In the genomic region with DNA sequence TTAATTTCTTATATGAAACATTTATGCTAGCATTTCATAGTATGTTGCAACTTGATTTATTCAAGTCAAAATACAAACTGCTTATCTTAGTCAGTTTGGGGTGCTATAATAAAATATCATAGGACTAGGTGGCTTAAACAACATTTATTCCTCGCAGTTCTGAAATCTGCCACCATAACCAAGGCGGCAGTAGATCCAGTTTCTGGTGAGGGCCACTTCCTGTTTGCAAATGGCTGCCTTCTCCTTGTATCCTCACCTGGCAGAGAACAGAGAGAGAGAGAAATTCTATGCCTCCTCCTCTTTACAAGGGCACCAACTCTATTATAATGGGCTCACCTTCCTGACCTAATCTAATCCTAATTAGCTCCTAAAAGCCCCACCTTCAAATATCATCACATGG, we compare ENCODE assay signal across 10 cellular contexts.
DNase-seq lines count a peak whose midpoint lies in the region; ATAC-seq, FAIRE-seq and TF ChIP-seq lines count a peak whose summit lies in the region.
"Had no signal": no experiment of that assay in that cellular context is flagged by ENCODE, and none has a peak within 500 bp of the region (broad histone marks: within the 10 kb centered on the region; RNA-seq: fewer than 3 reads in every experiment).

No MANE protein-coding gene starts in this region.

- intact Hi-C loops in heart right ventricle (cut with DNase I), result no loop called here

- DNase-seq in AG04450 (ENCODE audit: low read depth, low spot score), result no peak
- peak; percentile 46 for DNase-seq in HT-29 (ENCODE audit: low spot score)
- peak; percentile 5 for DNase-seq in activated naive CD8-positive, alpha-beta T cell treated with anti-CD3 and anti-CD28 coated beads, Interleukin-2, amount 50 U/mL, for 24 hours
- no peak for DNase-seq in heart right ventricle
- no peak for DNase-seq in frontal cortex (ENCODE audit: low spot score in 2 of 2)
- no peak for DNase-seq in ureter (ENCODE audit: low spot score)
- DNase-seq: central memory CD4-positive, alpha-beta T cell had no signal

- H3K36me3 ChIP-seq in heart right ventricle, result no peaks in the 10 kb centered on the region

- ATAC-seq in GM18858 (IDR thresholded peaks at IDR 0.05; ENCODE audit: unreplicated experiment), result peak; percentile 59
- ATAC-seq in activated naive CD8-positive, alpha-beta T cell treated with anti-CD3 and anti-CD28 coated beads, Interleukin-2, amount 50 U/mL, for 24 hours, result peak; percentile 28
- no peak for ATAC-seq in heart right ventricle
- no peak for ATAC-seq in HG02840 (IDR thresholded peaks at IDR 0.05; ENCODE audit: low FRiP score, unreplicated experiment)

- H3K27ac ChIP-seq in AG04450 (ENCODE audit: low read depth, low read length) (no peak overlapping the region), heart right ventricle (no peak overlapping the region)

- H3K9me3 ChIP-seq in AG04450 (ENCODE audit: control insufficient read depth, insufficient read depth, low read length) (no peaks in the 10 kb centered on the region), heart right ventricle (peaks cover 0 to 4% (median 0%) of the 10 kb centered on the region in 11 donors)

- H3K4me1 Mint-ChIP-seq in activated naive CD8-positive, alpha-beta T cell treated with anti-CD3 and anti-CD28 coated beads, Interleukin-2, amount 50 U/mL, for 24 hours, result no peaks in the 10 kb centered on the region

- H3K4me3 ChIP-seq in AG04450 (ENCODE audit: low read depth, low read length) (no peak overlapping the region), heart right ventricle (no peak overlapping the region)
- H3K4me3 ChIP-seq: lung had no signal

- POLR2A ChIA-PET in AG04450 (lab: Yijun Ruan, JAX), result no interaction called here

- no peaks in the 10 kb centered on the region for H3K36me3 Mint-ChIP-seq in activated naive CD8-positive, alpha-beta T cell treated with anti-CD3 and anti-CD28 coated beads, Interleukin-2, amount 50 U/mL, for 24 hours (ENCODE audit: low read depth)

- peaks cover 4% of the 10 kb centered on the region for H3K9me3 Mint-ChIP-seq in activated naive CD8-positive, alpha-beta T cell treated with anti-CD3 and anti-CD28 coated beads, Interleukin-2, amount 50 U/mL, for 24 hours

- TF ChIP-seq CTCF in AG04450 (IDR thresholded peaks at IDR 0.05; ENCODE audit: low read depth, low read length) (peak; percentile 24; the same call in 1 of the 2 replicates), heart right ventricle (IDR thresholded peaks at IDR 0.05) (no peak)

- peaks cover 0 to 21% (median 12%) of the 10 kb centered on the region in 9 donors for H3K4me1 ChIP-seq in heart right ventricle

- H3K27me3 ChIP-seq in AG04450 (ENCODE audit: control insufficient read depth, insufficient read depth, low read length), result no peaks in the 10 kb centered on the region
- no peaks in the 10 kb centered on the region for H3K27me3 ChIP-seq in heart right ventricle

- H3K4me3 Mint-ChIP-seq in activated naive CD8-positive, alpha-beta T cell treated with anti-CD3 and anti-CD28 coated beads, Interleukin-2, amount 50 U/mL, for 24 hours, result no peak overlapping the region

- H3K27ac Mint-ChIP-seq in activated naive CD8-positive, alpha-beta T cell treated with anti-CD3 and anti-CD28 coated beads, Interleukin-2, amount 50 U/mL, for 24 hours, result no peak overlapping the region

- WGBS in heart right ventricle, 2 donors, result 95 to 98% methylated on average over 2 of the region's 2 CpGs

- H3K27me3 Mint-ChIP-seq in activated naive CD8-positive, alpha-beta T cell treated with anti-CD3 and anti-CD28 coated beads, Interleukin-2, amount 50 U/mL, for 24 hours, result no peaks in the 10 kb centered on the region

- CTCF ChIA-PET in AG04450 (lab: Charles Lee), result no interaction called here

- no peak for FAIRE-seq in frontal cortex (lab: Jason Lieb, UNC)

Comparison
In these comparisons a context has a peak if more than half of its experiments do, and no peak if none do; other contexts are left out.
1. DNase-seq: peak in HT-29 (single experiment) and activated naive CD8-positive, alpha-beta T cell treated with anti-CD3 and anti-CD28 coated beads, Interleukin-2, amount 50 U/mL, for 24 hours (single experiment); none in AG04450 (single experiment), heart right ventricle (0 of 2), frontal cortex (0 of 2) and ureter (single experiment).
2. ATAC-seq: peak in GM18858 (single experiment) and activated naive CD8-positive, alpha-beta T cell treated with anti-CD3 and anti-CD28 coated beads, Interleukin-2, amount 50 U/mL, for 24 hours (single experiment); none in heart right ventricle (0 of 8) and HG02840 (single experiment).